ENCODE assay signal across 27 cellular contexts in the genomic region with DNA sequence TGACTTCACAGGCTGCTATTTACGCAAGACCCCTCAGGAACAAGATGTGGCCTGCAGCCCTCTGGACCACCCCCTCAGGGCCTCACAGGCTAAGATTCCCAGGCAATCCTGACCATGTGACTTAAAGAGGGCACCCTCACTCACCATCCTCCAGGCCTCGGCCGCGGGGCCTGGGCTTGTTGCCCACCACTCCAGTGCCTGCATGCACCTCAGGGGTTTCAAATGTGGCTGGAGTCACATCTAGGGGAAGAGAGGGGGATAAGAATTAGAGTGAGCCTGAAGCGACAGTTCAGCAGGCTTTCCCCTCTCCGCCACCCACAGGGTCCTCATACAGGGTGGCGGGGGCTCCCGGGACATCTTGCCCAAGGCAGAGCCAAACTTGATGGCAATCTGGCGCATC. TPM values are rescaled to one million over a fixed set of nuclear protein-coding genes. Genes with fewer than 3 reads are reported as not detected.
DNase-seq lines count a peak whose midpoint lies in the region; ATAC-seq and TF ChIP-seq lines count a peak whose summit lies in the region.
"Had no signal": no experiment of that assay in that cellular context is flagged by ENCODE, and none has a peak within 500 bp of the region (broad histone marks: within the 10 kb centered on the region; RNA-seq: fewer than 3 reads in every experiment).

No MANE protein-coding gene starts in this region.

- no peak overlapping the region for H3K27ac Mint-ChIP-seq in T-helper 2 cell treated with Interferon-gamma antibody and Interleukin-4, amounts not matched to agents 5 μg/mL and 100 μg/mL, for 36 hours
- H3K27ac Mint-ChIP-seq in CD4-positive, alpha-beta T cell: no peak overlapping the region
- H3K27ac Mint-ChIP-seq in activated T-helper 1 cell treated with anti-CD3 and anti-CD28 coated beads, Interleukin-12 subunit alpha, Interleukin-12 subunit beta, Interleukin-2, Interleukin-4 antibody, amounts not matched to agents 30 ng/mL and 10 ng/mL and 1 ng/mL, durations not matched to agents 14 hours and 24 hours and 36 hours: peak overlapping the region; percentile 50
- no peak overlapping the region for H3K27ac Mint-ChIP-seq in naive thymus-derived CD8-positive, alpha-beta T cell

- peaks cover 11% of the 10 kb centered on the region for H3K27me3 Mint-ChIP-seq in T-helper 2 cell treated with Interferon-gamma antibody and Interleukin-4, amounts not matched to agents 5 μg/mL and 100 μg/mL, for 36 hours (ENCODE audit: low read depth)
- peaks cover 12% of the 10 kb centered on the region for H3K27me3 Mint-ChIP-seq in CD4-positive, alpha-beta T cell
- peaks cover 10% of the 10 kb centered on the region for H3K27me3 Mint-ChIP-seq in activated T-helper 1 cell treated with anti-CD3 and anti-CD28 coated beads, Interleukin-12 subunit alpha, Interleukin-12 subunit beta, Interleukin-2, Interleukin-4 antibody, amounts not matched to agents 30 ng/mL and 10 ng/mL and 1 ng/mL, durations not matched to agents 14 hours and 24 hours and 36 hours (ENCODE audit: insufficient read depth)
- peaks cover 0 to 14% (median 0%) of the 10 kb centered on the region in 5 donors for H3K27me3 Mint-ChIP-seq in naive thymus-derived CD8-positive, alpha-beta T cell

- H3K9me3 Mint-ChIP-seq in T-helper 2 cell treated with Interferon-gamma antibody and Interleukin-4, amounts not matched to agents 5 μg/mL and 100 μg/mL, for 36 hours: no peaks in the 10 kb centered on the region
- no peaks in the 10 kb centered on the region for H3K9me3 Mint-ChIP-seq in CD4-positive, alpha-beta T cell
- H3K9me3 Mint-ChIP-seq in activated T-helper 1 cell treated with anti-CD3 and anti-CD28 coated beads, Interleukin-12 subunit alpha, Interleukin-12 subunit beta, Interleukin-2, Interleukin-4 antibody, amounts not matched to agents 30 ng/mL and 10 ng/mL and 1 ng/mL, durations not matched to agents 14 hours and 24 hours and 36 hours: no peaks in the 10 kb centered on the region
- H3K9me3 Mint-ChIP-seq in naive thymus-derived CD8-positive, alpha-beta T cell: peaks cover 0 to under 1% (median 0%) of the 10 kb centered on the region in 9 donors
- H3K9me3 Mint-ChIP-seq: dendritic cell treated with granulocyte-macrophage colony-stimulating factor and Interleukin-4, amounts not matched to agents 40 ng/mL and 50 ng/mL, for 4 days had no signal

- no peak for DNase-seq in T-helper 2 cell treated with Interferon-gamma antibody and Interleukin-4, amounts not matched to agents 5 μg/mL and 100 μg/mL, for 36 hours (ENCODE audit: low spot score)
- DNase-seq in T-helper 2 cell: no peak
- DNase-seq in CD4-positive, alpha-beta T cell: no peak
- DNase-seq in activated T-helper 1 cell treated with anti-CD3 and anti-CD28 coated beads, Interleukin-12 subunit alpha, Interleukin-12 subunit beta, Interleukin-2, Interleukin-4 antibody, amounts not matched to agents 30 ng/mL and 10 ng/mL and 1 ng/mL, durations not matched to agents 14 hours and 24 hours and 36 hours (ENCODE audit: low spot score): no peak
- no peak for DNase-seq in naive thymus-derived CD8-positive, alpha-beta T cell
- DNase-seq in H7: no peak
- DNase-seq in GOT3 (lab: John Stamatoyannopoulos, UW): no peak
- DNase-seq: activated CD4-positive, alpha-beta T cell treated with anti-CD3 and anti-CD28 coated beads for 4 hours; adrenal gland; AML-193; Calu3; EL; MG63; NCI-H69; right lobe of liver; uterus had no signal

- intact Hi-C loops in CD4-positive, alpha-beta T cell (cut with DNase I, micrococcal nuclease): loop anchor here (10.0 kb wide), 2 partner anchors 302 to 332 kb away; partner anchors contain the start of genes C22orf39 (in 1 of the 2), CDC45 (in 1 of the 2) and UFD1 (in 1 of the 2)
- intact Hi-C loops in activated T-helper 1 cell treated with anti-CD3 and anti-CD28 coated beads, Interleukin-12 subunit alpha, Interleukin-12 subunit beta, Interleukin-2, Interleukin-4 antibody, amounts not matched to agents 30 ng/mL and 10 ng/mL and 1 ng/mL, durations not matched to agents 14 hours and 24 hours and 36 hours (cut with micrococcal nuclease): loop anchor here (5.0 kb wide), 1 partner anchor 750 kb away; no protein-coding TSS in a partner anchor

- no peaks in the 10 kb centered on the region for H3K9me3 ChIP-seq in CD4-positive, alpha-beta T cell (ENCODE audit: control insufficient read depth, low read length)
- H3K9me3 ChIP-seq: adrenal gland, MG63, pancreas, right lobe of liver, suprapubic skin, uterus had no signal

- no peak for TF ChIP-seq CTCF in CD4-positive, alpha-beta T cell (IDR thresholded peaks at IDR 0.05)

- H3K4me3 ChIP-seq in H7 (ENCODE audit: insufficient read depth, low read depth, low read length): no peak overlapping the region
- H3K4me3 ChIP-seq: adrenal gland, MG63, pancreas, right lobe of liver, suprapubic skin, uterus had no signal

- peaks cover 31% of the 10 kb centered on the region for H3K36me3 ChIP-seq in H7 (replicated peaks; ENCODE audit: control insufficient read depth, insufficient read depth, low read length)
- H3K36me3 ChIP-seq: uterus had no signal

- H3K27ac ChIP-seq in CD4-positive, alpha-beta T cell (ENCODE audit: low read depth, low read length): no peak overlapping the region
- H3K27ac ChIP-seq: 22Rv1, adrenal gland, HL-60, pancreas, right lobe of liver, RWPE1, suprapubic skin, uterus had no signal

- no peak for ATAC-seq in CD4-positive, alpha-beta T cell (ENCODE audit: poor library complexity)
- ATAC-seq in naive thymus-derived CD8-positive, alpha-beta T cell: no peak
- no peak for ATAC-seq in GM21825 (IDR thresholded peaks at IDR 0.05; ENCODE audit: unreplicated experiment)
- ATAC-seq: pancreas, right lobe of liver had no signal

- H3K27me3 ChIP-seq in CD4-positive, alpha-beta T cell (ENCODE audit: control insufficient read depth, insufficient read depth, low read length): no peaks in the 10 kb centered on the region
- H3K27me3 ChIP-seq in H7 (ENCODE audit: control insufficient read depth, insufficient read depth, low read length): peaks cover 12% of the 10 kb centered on the region
- H3K27me3 ChIP-seq: adrenal gland, MG63, pancreas, right lobe of liver, suprapubic skin, uterus had no signal

- CTCF ChIA-PET in CD4-positive, alpha-beta T cell (lab: Charles Lee): no interaction called here

- H3K4me3 Mint-ChIP-seq in T-helper 2 cell treated with Interferon-gamma antibody and Interleukin-4, amounts not matched to agents 5 μg/mL and 100 μg/mL, for 36 hours: peak overlapping the region; percentile 34
- peak overlapping the region; percentile 60 for H3K4me3 Mint-ChIP-seq in CD4-positive, alpha-beta T cell
- H3K4me3 Mint-ChIP-seq in activated T-helper 1 cell treated with anti-CD3 and anti-CD28 coated beads, Interleukin-12 subunit alpha, Interleukin-12 subunit beta, Interleukin-2, Interleukin-4 antibody, amounts not matched to agents 30 ng/mL and 10 ng/mL and 1 ng/mL, durations not matched to agents 14 hours and 24 hours and 36 hours: peak overlapping the region; percentile 98
- H3K4me3 Mint-ChIP-seq in naive thymus-derived CD8-positive, alpha-beta T cell: peak overlapping the region in 8 of 10 donors; percentile 19 to 98 (median 38)
- H3K4me3 Mint-ChIP-seq: dendritic cell treated with granulocyte-macrophage colony-stimulating factor and Interleukin-4, amounts not matched to agents 40 ng/mL and 50 ng/mL, for 4 days had no signal

- peaks cover 28% of the 10 kb centered on the region for H3K36me3 Mint-ChIP-seq in T-helper 2 cell treated with Interferon-gamma antibody and Interleukin-4, amounts not matched to agents 5 μg/mL and 100 μg/mL, for 36 hours (ENCODE audit: low read depth)
- peaks cover 46% of the 10 kb centered on the region for H3K36me3 Mint-ChIP-seq in CD4-positive, alpha-beta T cell (ENCODE audit: low read depth)
- peaks cover 18% of the 10 kb centered on the region for H3K36me3 Mint-ChIP-seq in activated T-helper 1 cell treated with anti-CD3 and anti-CD28 coated beads, Interleukin-12 subunit alpha, Interleukin-12 subunit beta, Interleukin-2, Interleukin-4 antibody, amounts not matched to agents 30 ng/mL and 10 ng/mL and 1 ng/mL, durations not matched to agents 14 hours and 24 hours and 36 hours (ENCODE audit: low read depth)
- H3K36me3 Mint-ChIP-seq in naive thymus-derived CD8-positive, alpha-beta T cell: peaks cover 0 to 40% (median 5%) of the 10 kb centered on the region in 3 donors

- peaks cover 13% of the 10 kb centered on the region for H3K4me1 Mint-ChIP-seq in T-helper 2 cell treated with Interferon-gamma antibody and Interleukin-4, amounts not matched to agents 5 μg/mL and 100 μg/mL, for 36 hours (ENCODE audit: low read depth)
- peaks cover 22% of the 10 kb centered on the region for H3K4me1 Mint-ChIP-seq in CD4-positive, alpha-beta T cell (ENCODE audit: low read depth)
- H3K4me1 Mint-ChIP-seq in activated T-helper 1 cell treated with anti-CD3 and anti-CD28 coated beads, Interleukin-12 subunit alpha, Interleukin-12 subunit beta, Interleukin-2, Interleukin-4 antibody, amounts not matched to agents 30 ng/mL and 10 ng/mL and 1 ng/mL, durations not matched to agents 14 hours and 24 hours and 36 hours (ENCODE audit: low read depth): peaks cover 23% of the 10 kb centered on the region
- H3K4me1 Mint-ChIP-seq in naive thymus-derived CD8-positive, alpha-beta T cell: peaks cover 14 to 38% (median 23%) of the 10 kb centered on the region in 4 donors

- POLR2A ChIA-PET in CD4-positive, alpha-beta T cell (lab: Charles Lee): interaction anchor here (0.8 to 3.3 kb wide), 2 partner anchors 20 to 487 kb away, joined by 3 to 34 read pairs; partner anchors contain the start of gene DGCR2
- POLR2A ChIA-PET in naive thymus-derived CD8-positive, alpha-beta T cell (lab: Charles Lee): interaction anchor here (0.9 kb wide), 1 partner anchor 19 kb away, joined by 4 read pairs; no protein-coding TSS in a partner anchor

RNA-seq across cellular contexts. Expression of gene ESS2, which starts 2.1 kb away (rescaled TPM):
- 10 to 100 TPM; 56.1 to 58.0 TPM for total RNA-seq in CD4-positive, alpha-beta T cell
- total RNA-seq in activated T-helper 1 cell treated with anti-CD3 and anti-CD28 coated beads, Interleukin-12 subunit alpha, Interleukin-12 subunit beta, Interleukin-2, Interleukin-4 antibody, amounts not matched to agents 30 ng/mL and 10 ng/mL and 1 ng/mL, durations not matched to agents 14 hours and 24 hours and 36 hours: 20.8 and 22.8 TPM in 2 replicates
- 10 to 100 TPM; 20.1 to 20.7 TPM for total RNA-seq in naive thymus-derived CD8-positive, alpha-beta T cell
- polyA plus RNA-seq in naive thymus-derived CD8-positive, alpha-beta T cell: 10 to 100 TPM in 1 of 3 donors, 1 to 10 TPM in 2; 4.5 to 11.2 (median 6.9) TPM
- 17.6 and 28.4 TPM in 2 replicates for total RNA-seq in H7 (2014; rRNA removed; shearing (Covaris generic))

RNA-seq across cellular contexts. Expression of gene GSC2, which starts 7.7 kb away (rescaled TPM):
- total RNA-seq in CD4-positive, alpha-beta T cell: not detected
- 0.26 TPM in 1 of 2 replicates, not detected in the other for total RNA-seq in activated T-helper 1 cell treated with anti-CD3 and anti-CD28 coated beads, Interleukin-12 subunit alpha, Interleukin-12 subunit beta, Interleukin-2, Interleukin-4 antibody, amounts not matched to agents 30 ng/mL and 10 ng/mL and 1 ng/mL, durations not matched to agents 14 hours and 24 hours and 36 hours
- total RNA-seq in naive thymus-derived CD8-positive, alpha-beta T cell: not detected
- polyA plus RNA-seq in naive thymus-derived CD8-positive, alpha-beta T cell: not detected
- total RNA-seq in H7 (2014; rRNA removed; shearing (Covaris generic)): 0.78 TPM in 1 of 2 replicates, not detected in the other
- total RNA-seq: adrenal gland, bronchial epithelial cell, Calu3, endothelial cell of umbilical vein, liver, mucosa of gallbladder, pancreas, right lobe of liver, suprapubic skin, uterus had no signal
- polyA plus RNA-seq: adrenal gland, endothelial cell of umbilical vein, liver, pancreas had no signal

RNA-seq across cellular contexts. Expression of gene TSSK2, which starts 11.3 kb away (rescaled TPM):
- total RNA-seq in CD4-positive, alpha-beta T cell: under 1 TPM in 1 of 2 experiments, not detected in 1; 0.31 TPM
- total RNA-seq in activated T-helper 1 cell treated with anti-CD3 and anti-CD28 coated beads, Interleukin-12 subunit alpha, Interleukin-12 subunit beta, Interleukin-2, Interleukin-4 antibody, amounts not matched to agents 30 ng/mL and 10 ng/mL and 1 ng/mL, durations not matched to agents 14 hours and 24 hours and 36 hours: not detected in 2 replicates
- not detected for total RNA-seq in naive thymus-derived CD8-positive, alpha-beta T cell
- not detected for polyA plus RNA-seq in naive thymus-derived CD8-positive, alpha-beta T cell
- not detected in 2 replicates for total RNA-seq in H7 (2014; rRNA removed; shearing (Covaris generic))
- total RNA-seq: adrenal gland, bronchial epithelial cell, Calu3, endothelial cell of umbilical vein, mucosa of gallbladder, right lobe of liver, suprapubic skin had no signal
- polyA plus RNA-seq: endothelial cell of umbilical vein, liver had no signal

RNA-seq across cellular contexts. Expression of gene DGCR2, which starts 20.2 kb away (rescaled TPM):
- total RNA-seq in CD4-positive, alpha-beta T cell: 10 to 100 TPM; 31.9 to 35.5 TPM
- total RNA-seq in activated T-helper 1 cell treated with anti-CD3 and anti-CD28 coated beads, Interleukin-12 subunit alpha, Interleukin-12 subunit beta, Interleukin-2, Interleukin-4 antibody, amounts not matched to agents 30 ng/mL and 10 ng/mL and 1 ng/mL, durations not matched to agents 14 hours and 24 hours and 36 hours: 23.2 and 24.1 TPM in 2 replicates
- total RNA-seq in naive thymus-derived CD8-positive, alpha-beta T cell: 10 to 100 TPM; 63.3 to 66.6 TPM
- 10 to 100 TPM; 29.5 to 61.8 (median 37.8) TPM for polyA plus RNA-seq in naive thymus-derived CD8-positive, alpha-beta T cell
- total RNA-seq in H7 (2014; rRNA removed; shearing (Covaris generic)): 60.1 and 72.4 TPM in 2 replicates

RNA-seq across cellular contexts. Expression of gene SLC25A1, which starts 36.1 kb away (rescaled TPM):
- total RNA-seq in CD4-positive, alpha-beta T cell: 10 to 100 TPM; 17.6 to 18.0 TPM
- total RNA-seq in activated T-helper 1 cell treated with anti-CD3 and anti-CD28 coated beads, Interleukin-12 subunit alpha, Interleukin-12 subunit beta, Interleukin-2, Interleukin-4 antibody, amounts not matched to agents 30 ng/mL and 10 ng/mL and 1 ng/mL, durations not matched to agents 14 hours and 24 hours and 36 hours: 31.7 and 34.0 TPM in 2 replicates
- total RNA-seq in naive thymus-derived CD8-positive, alpha-beta T cell: 10 to 100 TPM; 32.1 to 36.3 TPM
- 10 to 100 TPM; 34.7 to 57.5 (median 41.7) TPM for polyA plus RNA-seq in naive thymus-derived CD8-positive, alpha-beta T cell
- 171 and 188 TPM in 2 replicates for total RNA-seq in H7 (2014; rRNA removed; shearing (Covaris generic))

Comparison
In these comparisons a context has a peak if more than half of its experiments do, and no peak if none do; other contexts are left out.
1. H3K4me3 Mint-ChIP-seq: peak in every context shown above with its lines; median percentile 98 in activated T-helper 1 cell treated with anti-CD3 and anti-CD28 coated beads, Interleukin-12 subunit alpha, Interleukin-12 subunit beta, Interleukin-2, Interleukin-4 antibody, amounts not matched to agents 30 ng/mL and 10 ng/mL and 1 ng/mL, durations not matched to agents 14 hours and 24 hours and 36 hours; 60 in CD4-positive, alpha-beta T cell; 38 in naive thymus-derived CD8-positive, alpha-beta T cell; 34 in T-helper 2 cell treated with Interferon-gamma antibody and Interleukin-4, amounts not matched to agents 5 μg/mL and 100 μg/mL, for 36 hours.